Comparison of ENCODE assay signal across 12 cellular contexts in the genomic region with DNA sequence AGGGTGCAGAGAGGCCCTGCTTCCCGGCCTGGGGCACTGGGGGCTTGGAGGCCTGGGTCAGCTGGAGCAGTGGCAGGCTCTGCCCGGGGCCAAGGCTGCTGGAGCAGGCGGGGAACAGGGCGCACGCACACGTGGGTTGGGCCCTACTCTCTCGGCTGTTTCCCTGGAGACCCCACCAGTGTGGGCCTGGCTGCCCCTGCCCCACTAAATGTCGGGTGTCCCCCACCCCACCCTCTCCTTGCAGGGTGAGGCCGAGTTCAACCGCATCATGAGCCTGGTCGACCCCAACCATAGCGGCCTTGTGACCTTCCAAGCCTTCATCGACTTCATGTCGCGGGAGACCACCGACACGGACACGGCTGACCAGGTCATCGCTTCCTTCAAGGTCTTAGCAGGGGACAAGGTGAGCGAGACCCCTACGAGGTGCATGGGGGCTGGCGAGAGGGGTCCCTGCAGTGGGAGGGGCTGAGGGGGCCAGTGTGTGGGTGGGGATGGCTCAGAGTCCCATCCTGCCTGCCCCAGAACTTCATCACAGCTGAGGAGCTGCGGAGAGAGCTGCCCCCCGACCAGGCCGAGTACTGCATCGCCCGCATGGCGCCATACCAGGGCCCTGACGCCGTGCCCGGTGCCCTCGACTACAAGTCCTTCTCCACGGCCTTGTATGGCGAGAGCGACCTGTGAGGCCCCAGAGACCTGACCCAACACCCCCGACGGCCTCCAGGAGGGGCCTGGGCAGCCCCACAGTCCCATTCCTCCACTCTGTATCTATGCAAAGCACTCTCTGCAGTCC. TPM values are rescaled to one million over a fixed set of nuclear protein-coding genes. Genes with fewer than 3 reads are reported as not detected.
DNase-seq lines count a peak whose midpoint lies in the region; ATAC-seq, FAIRE-seq and TF ChIP-seq lines count a peak whose summit lies in the region.
"Had no signal": no experiment of that assay in that cellular context is flagged by ENCODE, and none has a peak within 500 bp of the region (broad histone marks: within the 10 kb centered on the region; RNA-seq: fewer than 3 reads in every experiment).

No MANE protein-coding gene starts in this region.

- H3K27ac ChIP-seq in caudate nucleus (ENCODE audit: low read depth, low read length) (peak overlapping the region; percentile 62), kidney (ENCODE audit: low read depth in 2 of 2, low read length in 2 of 2) (peak overlapping the region; percentile 20 to 57), prostate gland (peak overlapping the region in 1 of 2 donors; percentile 18)
- H3K27ac ChIP-seq in CD4-positive, alpha-beta T cell (ENCODE audit: low read depth, low read length), result no peak overlapping the region
- H3K27ac ChIP-seq: psoas muscle had no signal

- H3K27me3 ChIP-seq in Caco-2 (replicated peaks; ENCODE audit: control insufficient read depth, insufficient read depth, low read length) (no peaks in the 10 kb centered on the region), prostate gland (replicated peaks; ENCODE audit: insufficient read depth) (no peaks in the 10 kb centered on the region)
- H3K27me3 ChIP-seq in CD4-positive, alpha-beta T cell (ENCODE audit: control insufficient read depth, insufficient read depth, low read length), result no peaks in the 10 kb centered on the region

- no TSS peak for BruUV-seq in Caco-2 (replicated peaks; lab: Mats Ljungman, UMichigan)

- H3K4me3 ChIP-seq in Caco-2 (ENCODE audit: low read depth, low read length) (no peak overlapping the region), kidney (ENCODE audit: low read length in 2 of 2) (no peak overlapping the region), prostate gland (no peak overlapping the region)
- H3K4me3 ChIP-seq: psoas muscle, thoracic aorta had no signal

- DNase-seq in Caco-2 (no peak), caudate nucleus (lab: John Stamatoyannopoulos, UW) (no peak), kidney (peak; percentile 80), prostate gland (ENCODE audit: low spot score) (peak; percentile 4), ureter (ENCODE audit: low spot score) (no peak), mesothelial cell of epicardium (ENCODE audit: low spot score in 2 of 2, unreplicated experiment in 2 of 2) (no peak), HK-2 (ENCODE audit: unreplicated experiment) (no peak)
- no peak for DNase-seq in CD4-positive, alpha-beta T cell

- no peak for ATAC-seq in CD4-positive, alpha-beta T cell (ENCODE audit: poor library complexity)

- H3K27me3 Mint-ChIP-seq in Caco-2 (ENCODE audit: insufficient read depth, unreplicated experiment) (no peaks in the 10 kb centered on the region), mesothelial cell of epicardium (ENCODE audit: low read depth) (no peaks in the 10 kb centered on the region)
- H3K27me3 Mint-ChIP-seq in CD4-positive, alpha-beta T cell, result no peaks in the 10 kb centered on the region

- TF ChIP-seq POLR2A in prostate gland (IDR thresholded peaks at IDR 0.05), result no peak

- no peaks in the 10 kb centered on the region for H3K9me3 ChIP-seq in Caco-2
- no peaks in the 10 kb centered on the region for H3K9me3 ChIP-seq in kidney (ENCODE audit: control insufficient read depth in 1 of 2, low read length in 2 of 2)
- H3K9me3 ChIP-seq in prostate gland, result no peaks in the 10 kb centered on the region
- H3K9me3 ChIP-seq in CD4-positive, alpha-beta T cell (ENCODE audit: control insufficient read depth, low read length), result no peaks in the 10 kb centered on the region
- H3K9me3 ChIP-seq: psoas muscle, thoracic aorta had no signal

- H3K36me3 ChIP-seq in Caco-2 (ENCODE audit: control insufficient read depth, insufficient read depth, low read length) (peaks cover 9% of the 10 kb centered on the region), kidney (ENCODE audit: control insufficient read depth in 1 of 2, insufficient read depth in 2 of 2, low read length in 2 of 2) (peaks cover 22 to 41% of the 10 kb centered on the region in 2 donors), prostate gland (peaks cover 29 to 47% of the 10 kb centered on the region in 2 donors)

- intact Hi-C loops in Caco-2 (cut with micrococcal nuclease; ENCODE audit: unreplicated experiment), result no loop called here
- intact Hi-C loops in kidney (cut with DNase I), result no loop called here
- intact Hi-C loops in prostate gland (cut with DNase I), result loop anchor here (10.0 kb wide), 1 partner anchor 106 kb away; a partner anchor contains a TSS
- intact Hi-C loops in CD4-positive, alpha-beta T cell (cut with DNase I, micrococcal nuclease), result loop anchor here (1.0 to 2.0 kb wide), 2 partner anchors 201 to 202 kb away; a partner anchor contains a TSS

- H3K27ac Mint-ChIP-seq in Caco-2 (ENCODE audit: unreplicated experiment) (peak overlapping the region; percentile 53), mesothelial cell of epicardium (no peak overlapping the region)
- H3K27ac Mint-ChIP-seq in CD4-positive, alpha-beta T cell, result no peak overlapping the region

- H3K9me3 Mint-ChIP-seq in Caco-2 (ENCODE audit: unreplicated experiment) (no peaks in the 10 kb centered on the region), mesothelial cell of epicardium (no peaks in the 10 kb centered on the region)
- no peaks in the 10 kb centered on the region for H3K9me3 Mint-ChIP-seq in CD4-positive, alpha-beta T cell

- H3K4me3 Mint-ChIP-seq in Caco-2 (ENCODE audit: unreplicated experiment), result no peak overlapping the region
- no peak overlapping the region for H3K4me3 Mint-ChIP-seq in mesothelial cell of epicardium
- H3K4me3 Mint-ChIP-seq in CD4-positive, alpha-beta T cell, result no peak overlapping the region

- no peak for FAIRE-seq in kidney (lab: Jason Lieb, UNC)
- FAIRE-seq: RCC 7860 had no signal

- H3K4me1 Mint-ChIP-seq in Caco-2 (ENCODE audit: low read depth, unreplicated experiment) (peaks cover 27% of the 10 kb centered on the region), mesothelial cell of epicardium (peaks cover 9% of the 10 kb centered on the region)
- H3K4me1 Mint-ChIP-seq in CD4-positive, alpha-beta T cell (ENCODE audit: low read depth), result peaks cover 6% of the 10 kb centered on the region

- TF ChIP-seq CTCF in Caco-2 (IDR thresholded peaks at IDR 0.05; ENCODE audit: insufficient read depth in 1 of 2, low read depth in 1 of 2, low read length in 1 of 2, severe bottlenecking in 1 of 2, unreplicated experiment in 1 of 2) (no peak), kidney (IDR thresholded peaks at IDR 0.05; ENCODE audit: borderline replicate concordance, extremely low read depth, insufficient read depth) (no peak), prostate gland (IDR thresholded peaks at IDR 0.05) (no peak), mesothelial cell of epicardium (IDR thresholded peaks at IDR 0.05; ENCODE audit: unreplicated experiment) (no peak)
- no peak for TF ChIP-seq CTCF in CD4-positive, alpha-beta T cell (IDR thresholded peaks at IDR 0.05)

- WGBS in prostate gland, result 86% methylated on average over 35 of the region's 37 CpGs

- no peaks in the 10 kb centered on the region for H3K4me1 ChIP-seq in Caco-2
- peaks cover 5 to 26% of the 10 kb centered on the region in 2 donors for H3K4me1 ChIP-seq in kidney (ENCODE audit: control insufficient read depth in 1 of 2, insufficient read depth in 1 of 2, low read depth in 1 of 2, low read length in 2 of 2)
- H3K4me1 ChIP-seq in prostate gland (replicated peaks), result no peaks in the 10 kb centered on the region

- CTCF ChIA-PET in Caco-2 (lab: Charles Lee), result no interaction called here
- CTCF ChIA-PET in CD4-positive, alpha-beta T cell (lab: Charles Lee), result interaction anchor here (0.7 kb wide), 1 partner anchor 159 kb away, joined by 3 read pairs; no protein-coding TSS in a partner anchor

- POLR2A ChIA-PET in Caco-2 (lab: Charles Lee), result no interaction called here
- POLR2A ChIA-PET in CD4-positive, alpha-beta T cell (lab: Charles Lee), result no interaction called here

- H3K36me3 Mint-ChIP-seq in Caco-2 (ENCODE audit: insufficient read depth, unreplicated experiment) (peaks cover 100% of the 10 kb centered on the region), mesothelial cell of epicardium (peaks cover 24% of the 10 kb centered on the region)
- H3K36me3 Mint-ChIP-seq in CD4-positive, alpha-beta T cell (ENCODE audit: low read depth), result peaks cover 26% of the 10 kb centered on the region

- no peak overlapping the region for H3K9ac ChIP-seq in kidney (ENCODE audit: low read length in 2 of 2)

RNA-seq across cellular contexts. Expression of a gene that starts 15.3 kb away (rescaled TPM):
- 8.8 and 11.0 TPM in 2 replicates for total RNA-seq in Caco-2 (2022)
- total RNA-seq in kidney, result 31.1 TPM
- polyA plus RNA-seq in kidney (ENCODE audit: insufficient read depth, low read depth, low replicate concordance), result 27.1 TPM
- 1 to 10 TPM; 2.3 to 6.0 TPM for total RNA-seq in prostate gland
- 27.6 TPM for total RNA-seq in ureter
- 6.1 to 6.8 TPM (median 6.7 TPM) in 3 replicates for total RNA-seq in mesothelial cell of epicardium
- total RNA-seq in CD4-positive, alpha-beta T cell, result 1 to 10 TPM; 1.6 to 2.0 TPM

RNA-seq across cellular contexts. Expression of a gene that starts 44.4 kb away (rescaled TPM):
- not detected in 2 replicates for total RNA-seq in Caco-2 (2022)
- 1.3 TPM for total RNA-seq in kidney
- polyA plus RNA-seq in kidney (ENCODE audit: insufficient read depth, low read depth, low replicate concordance), result not detected
- not detected for total RNA-seq in prostate gland
- total RNA-seq in ureter, result not detected
- not detected in 3 replicates for total RNA-seq in mesothelial cell of epicardium
- not detected for total RNA-seq in CD4-positive, alpha-beta T cell
- total RNA-seq: psoas muscle, thoracic aorta had no signal
- polyA plus RNA-seq: AG04450, psoas muscle had no signal

Comparison
In these comparisons a context has a peak if more than half of its experiments do, and no peak if none do; other contexts are left out.
1. DNase-seq: peak in kidney (single experiment) and prostate gland (single experiment); none in Caco-2 (0 of 2), caudate nucleus (0 of 61), ureter (single experiment), mesothelial cell of epicardium (0 of 2), CD4-positive, alpha-beta T cell (0 of 10) and HK-2 (single experiment).
2. intact Hi-C loops: an anchor here in prostate gland (10.0 kb wide) and CD4-positive, alpha-beta T cell (1.0 to 2.0 kb wide); none called in Caco-2 and kidney.